In the genomic region with DNA sequence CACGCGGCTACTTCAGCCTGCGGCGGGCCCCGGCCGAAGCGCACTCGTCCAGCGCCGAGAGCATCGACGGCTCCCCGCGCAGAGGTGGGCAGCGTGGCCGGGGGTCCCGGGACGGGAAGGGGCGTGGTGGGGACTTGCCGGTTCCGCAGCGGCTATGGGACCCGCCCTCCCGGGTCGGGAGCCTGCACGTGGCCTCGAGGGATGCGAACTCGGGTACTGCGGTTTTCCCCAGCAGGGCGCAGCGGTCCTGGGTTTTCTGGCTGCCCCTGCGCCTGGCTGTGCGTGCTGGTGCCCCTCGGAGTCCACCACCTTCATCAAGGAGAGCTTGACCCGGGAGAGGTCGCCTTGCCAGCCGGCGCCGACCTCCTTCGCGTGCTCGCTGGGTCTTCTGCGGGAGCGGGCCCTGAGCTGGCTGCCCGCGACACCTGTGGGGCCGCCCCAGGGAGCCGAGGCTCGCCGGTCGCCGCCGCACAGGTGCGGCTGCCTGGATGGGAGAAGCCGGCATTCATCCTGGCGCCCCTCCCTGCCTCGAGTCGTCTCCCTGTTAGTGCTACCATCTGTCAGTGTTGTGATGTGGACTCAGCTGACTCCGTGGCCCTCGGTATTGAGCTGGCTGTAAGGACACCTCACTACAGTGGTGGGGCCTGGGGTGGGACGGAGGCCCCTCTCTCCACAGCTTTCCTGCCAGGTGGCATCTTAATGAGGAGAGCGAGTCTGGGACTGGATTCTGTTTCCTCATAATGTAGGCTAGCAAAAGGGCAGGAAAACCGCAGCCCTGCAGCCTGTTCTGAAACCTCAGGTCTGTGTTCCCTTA, we compare ENCODE assay signal across 9 cellular contexts.
DNase-seq lines count a peak whose midpoint lies in the region; ATAC-seq and TF ChIP-seq lines count a peak whose summit lies in the region.
"Had no signal": no experiment of that assay in that cellular context is flagged by ENCODE, and none has a peak within 500 bp of the region (broad histone marks: within the 10 kb centered on the region; RNA-seq: fewer than 3 reads in every experiment).

No MANE protein-coding gene starts in this region.

- peak overlapping the region; percentile 53 for H3K4me3 ChIP-seq in smooth muscle cell

- DNase-seq in NCI-H1092 treated with DMSO at 0.1 percent for 48 hours (lab: John Stamatoyannopoulos, UW) (peak; percentile 25), NCI-H1092 (lab: John Stamatoyannopoulos, UW) (no peak), glutamatergic neuron (peak; percentile 47), smooth muscle cell (lab: John Stamatoyannopoulos, UW; ENCODE audit: unreplicated experiment) (no peak), GOT3 (lab: John Stamatoyannopoulos, UW) (no peak), globus pallidus (ENCODE audit: low spot score) (no peak)
- DNase-seq: OCI-M1 had no signal

- no peaks in the 10 kb centered on the region for H3F3A ChIP-seq in smooth muscle cell (ENCODE audit: low read depth)

- H2AFZ ChIP-seq in smooth muscle cell (ENCODE audit: low read depth): no peak overlapping the region

- no peaks in the 10 kb centered on the region for H3K9me3 ChIP-seq in smooth muscle cell (replicated peaks; ENCODE audit: low read depth)

- peak overlapping the region; percentile 94 for H3K27ac Mint-ChIP-seq in glutamatergic neuron (ENCODE audit: unreplicated experiment)

- H3K4me3 Mint-ChIP-seq in glutamatergic neuron (ENCODE audit: unreplicated experiment): peak overlapping the region; percentile 84

- H3K79me2 ChIP-seq in smooth muscle cell (ENCODE audit: low read depth): peaks cover 6% of the 10 kb centered on the region

- no peak overlapping the region for H3K27ac ChIP-seq in smooth muscle cell (ENCODE audit: low read depth)

- peak overlapping the region; percentile 86 for H3K4me2 ChIP-seq in smooth muscle cell

- H3K4me1 ChIP-seq in smooth muscle cell (ENCODE audit: low read depth): peaks cover 27% of the 10 kb centered on the region

- no peaks in the 10 kb centered on the region for H3K36me3 ChIP-seq in smooth muscle cell (ENCODE audit: low read depth)

- H3K36me3 Mint-ChIP-seq in glutamatergic neuron (ENCODE audit: unreplicated experiment): no peaks in the 10 kb centered on the region

- H3K27me3 Mint-ChIP-seq in glutamatergic neuron (ENCODE audit: unreplicated experiment): peaks cover 14% of the 10 kb centered on the region

- peaks cover 16% of the 10 kb centered on the region for H3K9me3 Mint-ChIP-seq in glutamatergic neuron (ENCODE audit: unreplicated experiment)

- H3K27me3 ChIP-seq in smooth muscle cell (ENCODE audit: low read depth): peaks cover 37% of the 10 kb centered on the region

- H4K20me1 ChIP-seq in smooth muscle cell (ENCODE audit: low read depth): peaks cover 95% of the 10 kb centered on the region

- TF ChIP-seq CTCF in glutamatergic neuron (IDR thresholded peaks at IDR 0.05; ENCODE audit: partially characterized antibody, unreplicated experiment) (peak; percentile 8), smooth muscle cell (IDR thresholded peaks at IDR 0.05; ENCODE audit: borderline replicate concordance, insufficient read depth, poor library complexity, severe bottlenecking) (no peak)

- no peak overlapping the region for H3K9ac ChIP-seq in smooth muscle cell (ENCODE audit: low read depth)

- WGBS in smooth muscle cell (ENCODE audit: low lambda C conversion rate): 29% methylated on average over 42 of the region's 64 CpGs

- peaks cover 52% of the 10 kb centered on the region for H3K4me1 Mint-ChIP-seq in glutamatergic neuron (ENCODE audit: low read depth, unreplicated experiment)

- no peak for ATAC-seq in GM21825 (IDR thresholded peaks at IDR 0.05; ENCODE audit: unreplicated experiment)

TF ChIP-seq in PFSK-1, 5 proteins besides CTCF, POLR2A, EP300 and RAD21:
- TF ChIP-seq TAF1 (IDR thresholded peaks at IDR 0.05; ENCODE audit: borderline replicate concordance, insufficient read depth, low read length) (no peak), FOXP2 (optimal IDR thresholded peaks at IDR 0.05; ENCODE audit: borderline replicate concordance, extremely low read depth, extremely low read length, insufficient read depth) (peak; percentile 1), REST (IDR thresholded peaks at IDR 0.05; ENCODE audit: insufficient read depth in 1 of 2, low read depth in 2 of 2, low read length in 2 of 2) (no peak), SIN3A (IDR thresholded peaks at IDR 0.05; ENCODE audit: borderline replicate concordance, insufficient read depth, low read length) (no peak), POLR2AphosphoS5 (IDR thresholded peaks at IDR 0.05; ENCODE audit: low read depth, low read length) (no peak)

Comparison
In these comparisons a context has a peak if more than half of its experiments do, and no peak if none do; other contexts are left out.
1. DNase-seq: peak in NCI-H1092 treated with DMSO at 0.1 percent for 48 hours (single experiment) and glutamatergic neuron (single experiment); none in NCI-H1092 (single experiment), smooth muscle cell (single experiment), GOT3 (single experiment) and globus pallidus (single experiment).